Comparison of ENCODE assay signal across 8 cellular contexts in genomic region chr1:192610114-192610958, GRCh38. TPM values are rescaled to one million over a fixed set of nuclear protein-coding genes. Genes with fewer than 3 reads are reported as not detected.
DNase-seq lines count a peak whose midpoint lies in the region; ATAC-seq and TF ChIP-seq lines count a peak whose summit lies in the region.

No MANE protein-coding gene starts in this region.

- no peak for ATAC-seq in activated CD4-positive, CD25-positive, alpha-beta regulatory T cell treated with anti-CD3 and anti-CD28 coated beads, Interleukin-2, amount 50 U/mL, for 24 hours
- no peak for ATAC-seq in HG02678 (IDR thresholded peaks at IDR 0.05; ENCODE audit: unreplicated experiment)

- peak; percentile 62 for DNase-seq in CD1c-positive myeloid dendritic cell (ENCODE audit: extremely low spot score)
- peak; percentile 8 for DNase-seq in Jurkat, Clone E6-1 (ENCODE audit: low read depth, low spot score)
- peak; percentile 38 for DNase-seq in left kidney (ENCODE audit: low read depth, low spot score)
- DNase-seq in T1000 (lab: John Stamatoyannopoulos, UW), result no peak
- DNase-seq in effector CD8-positive, alpha-beta T cell (lab: John Stamatoyannopoulos, UW), result no peak

- TF ChIP-seq CTCF in VCaP (conservative IDR thresholded peaks at IDR 0.05), result peak; percentile 75

- H3K27ac ChIP-seq in VCaP, result no peak overlapping the region

- no peak overlapping the region for H3K4me3 ChIP-seq in Jurkat, Clone E6-1 (ENCODE audit: low read length)

RNA-seq across cellular contexts. Expression of gene RGS13, which starts 25.6 kb away (rescaled TPM):
- not detected for polyA plus RNA-seq in Jurkat, Clone E6-1 (2012; ENCODE audit: insufficient read depth, insufficient read length)

RNA-seq across cellular contexts. Expression of gene RGS1, which starts 34.8 kb away (rescaled TPM):
- polyA plus RNA-seq in Jurkat, Clone E6-1 (2012; ENCODE audit: insufficient read depth, insufficient read length), result not detected

Comparison
In these comparisons a context has a peak if more than half of its experiments do, and no peak if none do; other contexts are left out.
1. DNase-seq: peak in CD1c-positive myeloid dendritic cell (single experiment), Jurkat, Clone E6-1 (single experiment) and left kidney (single experiment); none in T1000 (single experiment) and effector CD8-positive, alpha-beta T cell (single experiment).